12 cellular contexts compared by ENCODE assay signal in the genomic region with DNA sequence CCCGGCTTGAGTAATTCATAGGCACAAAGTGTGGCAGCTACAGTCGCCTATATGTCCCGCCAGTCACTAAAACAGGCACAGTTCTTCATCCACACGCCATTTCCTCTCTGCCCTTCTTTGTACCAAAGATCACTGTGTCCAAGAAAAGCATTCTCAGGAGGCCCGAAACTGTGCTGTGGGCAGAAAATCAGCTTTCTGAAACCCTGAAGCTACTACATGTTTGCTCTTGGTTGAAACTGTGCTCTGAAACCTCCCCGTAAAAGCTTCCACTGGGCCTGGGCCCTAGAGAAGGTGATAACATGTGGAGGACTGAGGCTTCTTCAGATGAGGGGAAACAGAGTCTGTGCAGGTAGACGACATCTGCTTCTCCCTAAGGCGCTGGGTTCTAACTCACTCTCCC.
DNase-seq lines count a peak whose midpoint lies in the region; ATAC-seq, FAIRE-seq and TF ChIP-seq lines count a peak whose summit lies in the region.
"Had no signal": no experiment of that assay in that cellular context is flagged by ENCODE, and none has a peak within 500 bp of the region (broad histone marks: within the 10 kb centered on the region; RNA-seq: fewer than 3 reads in every experiment).

No MANE protein-coding gene starts in this region.

- no peak overlapping the region for H3K27ac ChIP-seq in suprapubic skin
- no peak overlapping the region for H3K27ac ChIP-seq in kidney (ENCODE audit: low read depth in 2 of 2, low read length in 2 of 2)
- H3K27ac ChIP-seq: 22Rv1 had no signal

- 96% methylated on average over 8 of the region's 8 CpGs for WGBS in suprapubic skin

- TF ChIP-seq POLR2A in suprapubic skin (IDR thresholded peaks at IDR 0.05) = no peak

- no peak for TF ChIP-seq EP300 in suprapubic skin (IDR thresholded peaks at IDR 0.05)

- POLR2A ChIA-PET in activated CD4-positive, alpha-beta memory T cell treated with anti-CD3 and anti-CD28 coated beads for 36 hours (lab: Charles Lee) = interaction anchor here (1.0 kb wide), 1 partner anchor 63 kb away, joined by 6 read pairs; no protein-coding TSS in a partner anchor
- POLR2A ChIA-PET in activated CD4-positive, alpha-beta memory T cell treated with anti-CD3 and anti-CD28 coated beads, Interleukin-2, amount 10 ng/mL, durations not matched to agents 7 days and 5 days (lab: Charles Lee) = no interaction called here

- no peak overlapping the region for H3K4me3 ChIP-seq in suprapubic skin
- no peak overlapping the region for H3K4me3 ChIP-seq in kidney (ENCODE audit: low read length in 2 of 2)
- H3K4me3 ChIP-seq: lung had no signal

- H3K9me3 ChIP-seq in suprapubic skin (no peaks in the 10 kb centered on the region), kidney (ENCODE audit: control insufficient read depth in 1 of 2, low read length in 2 of 2) (no peaks in the 10 kb centered on the region)

- H3K4me1 Mint-ChIP-seq in activated CD4-positive, alpha-beta memory T cell treated with anti-CD3 and anti-CD28 coated beads for 36 hours (ENCODE audit: low read depth) = peaks cover 37% of the 10 kb centered on the region
- peaks cover 34% of the 10 kb centered on the region for H3K4me1 Mint-ChIP-seq in activated CD4-positive, alpha-beta memory T cell treated with anti-CD3 and anti-CD28 coated beads, Interleukin-2, amount 10 ng/mL, durations not matched to agents 7 days and 5 days
- H3K4me1 Mint-ChIP-seq in HFFc6 (ENCODE audit: low read depth) = peaks cover 74% of the 10 kb centered on the region

- peak; percentile 31 for DNase-seq in activated CD4-positive, alpha-beta memory T cell treated with anti-CD3 and anti-CD28 coated beads for 36 hours
- DNase-seq in activated CD4-positive, alpha-beta memory T cell treated with anti-CD3 and anti-CD28 coated beads, Interleukin-2, amount 10 ng/mL, durations not matched to agents 7 days and 5 days = no peak
- DNase-seq in HFFc6 (no peak), suprapubic skin (ENCODE audit: low spot score in 2 of 2) (peak; percentile 11 to 47), kidney (no peak), HTR-8/SVneo (ENCODE audit: insufficient read length, low spot score) (no peak)
- DNase-seq in activated T-cell treated with anti-CD3 and anti-CD28 coated beads, Interleukin-2, amount 50 U/mL, for 1 hour = no peak
- DNase-seq: NCI-H2227 treated with DMSO at 0.1 percent for 48 hours, T-helper 1 cell had no signal

- no peak overlapping the region for H3K4me3 Mint-ChIP-seq in activated CD4-positive, alpha-beta memory T cell treated with anti-CD3 and anti-CD28 coated beads for 36 hours
- no peak overlapping the region for H3K4me3 Mint-ChIP-seq in activated CD4-positive, alpha-beta memory T cell treated with anti-CD3 and anti-CD28 coated beads, Interleukin-2, amount 10 ng/mL, durations not matched to agents 7 days and 5 days
- no peak overlapping the region for H3K4me3 Mint-ChIP-seq in HFFc6

- H3K4me1 ChIP-seq in suprapubic skin = peaks cover 3% of the 10 kb centered on the region
- H3K4me1 ChIP-seq in kidney (ENCODE audit: control insufficient read depth in 1 of 2, insufficient read depth in 1 of 2, low read depth in 1 of 2, low read length in 2 of 2) = peaks cover 0 to 7% of the 10 kb centered on the region in 2 donors

- H3K36me3 ChIP-seq in suprapubic skin (no peaks in the 10 kb centered on the region), kidney (ENCODE audit: control insufficient read depth in 1 of 2, insufficient read depth in 2 of 2, low read length in 2 of 2) (no peaks in the 10 kb centered on the region)

- no peak for FAIRE-seq in kidney (lab: Jason Lieb, UNC)
- FAIRE-seq in HTR-8/SVneo (lab: Jason Lieb, UNC) = no peak

- H3K36me3 Mint-ChIP-seq in activated CD4-positive, alpha-beta memory T cell treated with anti-CD3 and anti-CD28 coated beads for 36 hours = no peaks in the 10 kb centered on the region
- H3K36me3 Mint-ChIP-seq in activated CD4-positive, alpha-beta memory T cell treated with anti-CD3 and anti-CD28 coated beads, Interleukin-2, amount 10 ng/mL, durations not matched to agents 7 days and 5 days (ENCODE audit: low read depth) = peaks cover 5% of the 10 kb centered on the region
- H3K36me3 Mint-ChIP-seq in HFFc6 (ENCODE audit: low read depth) = no peaks in the 10 kb centered on the region

- no peaks in the 10 kb centered on the region for H3K27me3 Mint-ChIP-seq in activated CD4-positive, alpha-beta memory T cell treated with anti-CD3 and anti-CD28 coated beads for 36 hours
- peaks cover 14% of the 10 kb centered on the region for H3K27me3 Mint-ChIP-seq in activated CD4-positive, alpha-beta memory T cell treated with anti-CD3 and anti-CD28 coated beads, Interleukin-2, amount 10 ng/mL, durations not matched to agents 7 days and 5 days
- H3K27me3 Mint-ChIP-seq in HFFc6 (ENCODE audit: insufficient read depth) = peaks cover 3% of the 10 kb centered on the region; the same call in 1 of the 2 replicates

- ATAC-seq in HG03432 (IDR thresholded peaks at IDR 0.05; ENCODE audit: unreplicated experiment) = peak; percentile 94

- CTCF ChIA-PET in activated CD4-positive, alpha-beta memory T cell treated with anti-CD3 and anti-CD28 coated beads for 36 hours (lab: Charles Lee) = no interaction called here
- CTCF ChIA-PET in activated CD4-positive, alpha-beta memory T cell treated with anti-CD3 and anti-CD28 coated beads, Interleukin-2, amount 10 ng/mL, durations not matched to agents 7 days and 5 days (lab: Charles Lee) = no interaction called here

- H3K27ac Mint-ChIP-seq in activated CD4-positive, alpha-beta memory T cell treated with anti-CD3 and anti-CD28 coated beads for 36 hours = no peak overlapping the region
- no peak overlapping the region for H3K27ac Mint-ChIP-seq in activated CD4-positive, alpha-beta memory T cell treated with anti-CD3 and anti-CD28 coated beads, Interleukin-2, amount 10 ng/mL, durations not matched to agents 7 days and 5 days
- peak overlapping the region; percentile 2; the same call in 1 of the 2 replicates for H3K27ac Mint-ChIP-seq in HFFc6

- H3K9ac ChIP-seq in kidney (ENCODE audit: low read length in 2 of 2) = no peak overlapping the region

- intact Hi-C loops in activated CD4-positive, alpha-beta memory T cell treated with anti-CD3 and anti-CD28 coated beads for 36 hours (cut with micrococcal nuclease) = no loop called here
- intact Hi-C loops in kidney (cut with DNase I) = no loop called here

- H3K9me3 Mint-ChIP-seq in activated CD4-positive, alpha-beta memory T cell treated with anti-CD3 and anti-CD28 coated beads for 36 hours = peaks cover 9% of the 10 kb centered on the region
- peaks cover 10% of the 10 kb centered on the region for H3K9me3 Mint-ChIP-seq in activated CD4-positive, alpha-beta memory T cell treated with anti-CD3 and anti-CD28 coated beads, Interleukin-2, amount 10 ng/mL, durations not matched to agents 7 days and 5 days
- H3K9me3 Mint-ChIP-seq in HFFc6 = no peaks in the 10 kb centered on the region

- H3K27me3 ChIP-seq in suprapubic skin = no peaks in the 10 kb centered on the region

- TF ChIP-seq CTCF in HFFc6 (IDR thresholded peaks at IDR 0.05) (no peak), suprapubic skin (IDR thresholded peaks at IDR 0.05) (no peak), kidney (IDR thresholded peaks at IDR 0.05; ENCODE audit: borderline replicate concordance, extremely low read depth, insufficient read depth) (no peak)

Comparison
In these comparisons a context has a peak if more than half of its experiments do, and no peak if none do; other contexts are left out.
1. DNase-seq: peak in activated CD4-positive, alpha-beta memory T cell treated with anti-CD3 and anti-CD28 coated beads for 36 hours (single experiment) and suprapubic skin (2 of 2); none in activated CD4-positive, alpha-beta memory T cell treated with anti-CD3 and anti-CD28 coated beads, Interleukin-2, amount 10 ng/mL, durations not matched to agents 7 days and 5 days (single experiment), HFFc6 (single experiment), kidney (single experiment), activated T-cell treated with anti-CD3 and anti-CD28 coated beads, Interleukin-2, amount 50 U/mL, for 1 hour (single experiment) and HTR-8/SVneo (single experiment).